ENCODE assay signal across 9 cellular contexts in the genomic region with DNA sequence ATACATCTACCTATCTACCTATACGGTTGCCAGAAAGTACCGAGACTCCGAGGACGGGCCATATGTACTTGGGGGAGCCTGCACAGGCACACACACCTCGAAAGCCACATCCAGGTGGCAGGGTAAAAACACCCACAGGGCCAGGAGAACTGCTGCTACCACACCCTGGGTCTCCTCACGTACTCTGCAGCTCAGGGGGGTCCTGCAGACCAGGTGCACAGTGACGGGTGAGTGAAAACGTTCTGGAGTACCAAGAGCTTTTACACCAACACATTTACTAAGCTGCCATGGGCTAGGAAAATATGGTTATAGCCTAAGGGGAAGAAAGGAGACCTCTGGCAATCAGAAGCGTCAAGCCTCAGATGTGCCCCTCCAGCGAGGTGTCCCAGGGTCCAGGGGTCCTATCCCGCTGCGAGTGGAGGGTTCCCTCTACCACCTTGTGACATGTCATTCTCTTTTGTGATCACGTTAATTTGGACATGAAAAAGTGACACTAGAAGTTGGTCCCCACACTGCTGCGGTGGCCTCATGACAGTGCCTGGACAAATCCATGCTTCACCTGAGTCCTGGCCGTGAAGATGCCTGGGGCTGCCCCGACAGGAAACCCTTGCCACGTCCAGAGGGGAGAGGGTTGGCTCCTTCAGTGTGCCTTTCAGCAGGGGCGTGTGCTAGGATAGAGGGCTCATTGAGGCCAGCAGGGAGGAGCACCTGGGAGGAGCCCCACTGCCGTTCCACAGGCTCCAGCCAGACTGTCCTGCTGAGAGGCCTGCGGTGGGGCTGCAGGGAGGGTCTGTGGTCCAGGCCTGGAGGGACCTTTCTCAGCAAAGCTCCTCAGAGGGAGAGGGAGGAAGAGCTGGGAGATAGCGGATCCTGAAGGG. TPM values are rescaled to one million over a fixed set of nuclear protein-coding genes. Genes with fewer than 3 reads are reported as not detected.
A peak's percentile ranks its signal among the peaks of the same experiment; 100 is the strongest.
DNase-seq lines count a peak whose midpoint lies in the region; ATAC-seq and TF ChIP-seq lines count a peak whose summit lies in the region.
"Had no signal": no experiment of that assay in that cellular context is flagged by ENCODE, and none has a peak within 500 bp of the region (broad histone marks: within the 10 kb centered on the region; RNA-seq: fewer than 3 reads in every experiment).

No MANE protein-coding gene starts in this region.

- ATAC-seq in right cardiac atrium: peak; percentile 5 to 16
- ATAC-seq in heart right ventricle: no peak

- H3K4me3 Mint-ChIP-seq in mesothelial cell of epicardium: peak overlapping the region; percentile 89

- H3K9me3 ChIP-seq in right cardiac atrium (ENCODE audit: control insufficient read depth, low read length) (no peaks in the 10 kb centered on the region), heart right ventricle (no peaks in the 10 kb centered on the region), ascending aorta (no peaks in the 10 kb centered on the region), uterus (no peaks in the 10 kb centered on the region)

- H3K27ac ChIP-seq in right cardiac atrium (ENCODE audit: low read length) (no peak overlapping the region), heart right ventricle (peak overlapping the region in 1 of 10 donors; percentile 92), ascending aorta (no peak overlapping the region), uterus (no peak overlapping the region)

- H3K4me1 Mint-ChIP-seq in mesothelial cell of epicardium: peaks cover 35% of the 10 kb centered on the region

- H3K36me3 ChIP-seq in heart right ventricle (peaks cover 0 to 20% (median 0%) of the 10 kb centered on the region in 9 donors), ascending aorta (no peaks in the 10 kb centered on the region), uterus (no peaks in the 10 kb centered on the region)

- TF ChIP-seq CTCF in heart right ventricle (IDR thresholded peaks at IDR 0.05) (no peak), ascending aorta (IDR thresholded peaks at IDR 0.05) (no peak), mesothelial cell of epicardium (IDR thresholded peaks at IDR 0.05; ENCODE audit: unreplicated experiment) (no peak), uterus (IDR thresholded peaks at IDR 0.05) (no peak)

- DNase-seq in right cardiac atrium (peak in 2 of 3 donors; percentile 45 to 46), heart right ventricle (no peak), ascending aorta (ENCODE audit: low spot score in 2 of 2) (peak in 1 of 2 donors; percentile 61), mesothelial cell of epicardium (ENCODE audit: low spot score in 2 of 2, unreplicated experiment in 2 of 2) (no peak), uterus (peak; percentile 13), Kasumi-1 (lab: John Stamatoyannopoulos, UW) (no peak), RPMI8226 (no peak)
- no peak for DNase-seq in stimulated activated CD4-positive, alpha-beta T cell treated with anti-CD3 and anti-CD28 coated beads, Interleukin-4, amount 100 ng/mL, for 24 hours
- DNase-seq: SHP77 had no signal

- intact Hi-C loops in right cardiac atrium (cut with DNase I): no loop called here
- intact Hi-C loops in heart right ventricle (cut with DNase I): no loop called here
- intact Hi-C loops in ascending aorta (cut with DNase I): no loop called here
- intact Hi-C loops in uterus (cut with DNase I; ENCODE audit: low total_unique reads): no loop called here

- no peak overlapping the region for H3K4me3 ChIP-seq in right cardiac atrium (ENCODE audit: low read length)
- peak overlapping the region in 3 of 10 donors; percentile 15 to 81 (median 73) for H3K4me3 ChIP-seq in heart right ventricle
- H3K4me3 ChIP-seq in ascending aorta: peak overlapping the region; percentile 84 to 95
- H3K4me3 ChIP-seq in uterus: no peak overlapping the region

- no peak for TF ChIP-seq POLR2A in uterus (IDR thresholded peaks at IDR 0.05)

- peaks cover 2% of the 10 kb centered on the region for H3K36me3 Mint-ChIP-seq in mesothelial cell of epicardium

- WGBS in right cardiac atrium: 78% methylated on average over 21 of the region's 21 CpGs
- WGBS in heart right ventricle, 2 donors: 83 to 85% methylated on average over 21 of the region's 21 CpGs

- H3K27me3 ChIP-seq in right cardiac atrium (ENCODE audit: control insufficient read depth, insufficient read depth) (no peaks in the 10 kb centered on the region), heart right ventricle (no peaks in the 10 kb centered on the region), ascending aorta (no peaks in the 10 kb centered on the region), uterus (no peaks in the 10 kb centered on the region)

- H3K4me1 ChIP-seq in right cardiac atrium (ENCODE audit: control insufficient read depth, insufficient read depth, low read length) (peaks cover 22% of the 10 kb centered on the region), heart right ventricle (peaks cover 8 to 49% (median 42%) of the 10 kb centered on the region in 9 donors), ascending aorta (peaks cover 0 to 25% of the 10 kb centered on the region in 2 donors), uterus (no peaks in the 10 kb centered on the region)

- H3K9me3 Mint-ChIP-seq in mesothelial cell of epicardium: peaks cover 3% of the 10 kb centered on the region

- H3K27ac Mint-ChIP-seq in mesothelial cell of epicardium: peak overlapping the region; percentile 78

- no peaks in the 10 kb centered on the region for H3K27me3 Mint-ChIP-seq in mesothelial cell of epicardium (ENCODE audit: low read depth)

RNA-seq across cellular contexts. Expression of gene CANT1, which starts 1.8 kb away (rescaled TPM):
- total RNA-seq in right cardiac atrium (10 to 100 TPM; 28.1 to 38.8 (median 33.3) TPM), heart right ventricle (10 to 100 TPM; 19.9 to 33.4 (median 24.4) TPM), ascending aorta (67.2 TPM), mesothelial cell of epicardium (64.2 to 79.3 TPM (median 68.2 TPM) in 3 replicates), uterus (10 to 100 TPM in 3 of 4 donors, 1 to 10 TPM in 1; 9.2 to 40.6 (median 21.5) TPM)
- polyA plus RNA-seq in right cardiac atrium (13.6 TPM), heart right ventricle (10 to 100 TPM in 1 of 2 donors, 1 to 10 TPM in 1; 4.1 to 16.7 TPM)

RNA-seq across cellular contexts. Expression of gene C1QTNF1, which starts 16.2 kb away (rescaled TPM):
- total RNA-seq in right cardiac atrium (100 to 1,000 TPM; 232 to 655 (median 355) TPM), heart right ventricle (100 to 1,000 TPM in 3 of 10 donors, 10 to 100 TPM in 7; 29.3 to 685 (median 62.8) TPM), ascending aorta (435 TPM), mesothelial cell of epicardium (21.9 to 22.1 TPM (median 22.1 TPM) in 3 replicates), uterus (10 to 100 TPM in 3 of 4 donors, 1 to 10 TPM in 1; 2.9 to 80.8 (median 39.6) TPM)
- polyA plus RNA-seq in right cardiac atrium (286 TPM), heart right ventricle (100 to 1,000 TPM; 108 to 224 TPM)

RNA-seq across cellular contexts. Expression of gene LGALS3BP, which starts 28.0 kb away (rescaled TPM):
- total RNA-seq in right cardiac atrium (100 to 1,000 TPM; 439 to 581 (median 506) TPM), heart right ventricle (100 to 1,000 TPM; 362 to 852 (median 568) TPM), ascending aorta (365 TPM), mesothelial cell of epicardium (373 to 393 TPM (median 375 TPM) in 3 replicates), uterus (100 to 1,000 TPM in 3 of 4 donors, 10 to 100 TPM in 1; 88.2 to 396 (median 244) TPM)
- polyA plus RNA-seq in right cardiac atrium (397 TPM), heart right ventricle (100 to 1,000 TPM; 196 to 268 TPM)

Comparison
In these comparisons a context has a peak if more than half of its experiments do, and no peak if none do; other contexts are left out.
1. ATAC-seq: peak in right cardiac atrium (2 of 2); none in heart right ventricle (0 of 8).
2. DNase-seq: peak in right cardiac atrium (2 of 3) and uterus (2 of 2); none in heart right ventricle (0 of 2), mesothelial cell of epicardium (0 of 2), stimulated activated CD4-positive, alpha-beta T cell treated with anti-CD3 and anti-CD28 coated beads, Interleukin-4, amount 100 ng/mL, for 24 hours (single experiment), Kasumi-1 (0 of 2) and RPMI8226 (single experiment).
3. H3K4me3 ChIP-seq: peak in ascending aorta (2 of 2); none in right cardiac atrium (single experiment) and uterus (0 of 2).